ENCODE assay signal across 1 cellular context in the genomic region with DNA sequence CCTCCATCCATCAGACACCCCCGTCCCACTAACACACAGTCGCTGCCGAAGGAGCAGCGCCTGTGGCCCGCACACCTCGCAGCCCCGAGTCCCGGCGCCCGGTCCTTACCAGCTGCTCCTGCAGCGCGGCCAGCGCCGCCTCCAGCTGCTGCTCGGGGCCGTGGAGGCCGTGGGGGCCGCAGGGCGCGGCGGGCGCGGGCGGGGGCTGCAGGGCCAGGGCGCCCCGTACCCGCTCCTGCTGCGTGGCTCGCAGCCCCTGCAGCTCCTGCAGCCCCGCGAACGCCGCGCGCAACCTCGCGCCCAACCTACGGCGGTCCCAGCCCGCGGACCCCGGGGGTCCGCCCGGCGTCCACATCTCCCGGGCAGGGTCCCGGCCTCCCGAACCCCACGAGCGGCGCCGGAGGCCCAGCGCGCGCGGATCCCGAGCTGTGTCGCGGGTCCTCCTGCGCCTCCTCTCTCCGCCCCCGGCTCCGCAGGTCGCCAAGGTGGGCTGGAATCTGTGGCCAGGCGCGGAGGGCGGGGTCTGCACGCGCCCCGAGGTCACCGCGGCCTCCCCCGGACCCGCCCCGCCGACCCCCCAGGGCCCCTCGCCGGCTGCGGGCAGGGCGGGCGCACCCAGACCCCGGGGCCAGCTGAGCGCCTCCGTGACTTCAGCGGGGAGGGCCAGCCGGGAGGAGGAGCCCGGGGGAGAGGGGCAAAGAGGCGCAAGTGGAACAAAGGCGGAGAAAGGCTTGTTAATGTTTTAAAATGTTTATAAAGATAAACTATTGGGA.
TF ChIP-seq lines count a peak whose summit lies in the region.

A gene with protein sequence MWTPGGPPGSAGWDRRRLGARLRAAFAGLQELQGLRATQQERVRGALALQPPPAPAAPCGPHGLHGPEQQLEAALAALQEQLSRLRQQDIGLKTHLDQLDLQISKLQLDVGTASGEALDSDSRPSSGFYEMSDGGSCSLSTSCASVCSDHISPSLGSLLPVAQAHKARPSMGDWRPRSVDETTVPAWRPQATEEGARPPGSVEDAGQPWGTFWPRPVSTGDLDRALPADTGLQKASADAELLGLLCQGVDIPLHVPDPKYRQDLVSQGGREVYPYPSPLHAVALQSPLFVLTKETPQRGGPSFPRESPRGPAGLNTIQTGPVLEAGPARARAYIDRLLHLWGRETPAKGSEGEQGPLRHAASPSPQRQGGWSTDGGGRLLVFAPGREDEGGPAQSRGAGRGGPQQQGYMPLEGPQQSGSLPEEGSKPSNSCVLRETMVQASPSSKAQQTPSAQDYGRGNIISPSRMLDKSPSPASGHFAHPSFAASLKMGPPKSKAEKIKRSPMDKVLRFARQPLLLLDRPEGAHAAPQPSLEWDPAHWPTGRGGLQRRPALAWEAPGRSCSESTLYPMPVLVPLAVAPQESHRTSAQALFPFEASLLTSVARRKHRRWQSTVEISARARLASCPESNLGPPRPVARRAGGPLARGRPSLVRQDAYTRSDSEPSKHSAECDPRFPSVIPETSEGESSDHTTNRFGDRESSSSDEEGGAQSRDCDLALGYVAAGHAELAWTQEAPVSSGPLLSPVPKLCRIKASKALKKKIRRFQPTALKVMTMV (minus strand): TSS at position 499 of the 773 bp plus-strand sequence. CDS start 144 bp downstream, at position 355.

TF ChIP-seq in liver, 16 proteins besides CTCF, POLR2A, EP300 and RAD21 (continued from another document):
- TF ChIP-seq, protein P1, sequence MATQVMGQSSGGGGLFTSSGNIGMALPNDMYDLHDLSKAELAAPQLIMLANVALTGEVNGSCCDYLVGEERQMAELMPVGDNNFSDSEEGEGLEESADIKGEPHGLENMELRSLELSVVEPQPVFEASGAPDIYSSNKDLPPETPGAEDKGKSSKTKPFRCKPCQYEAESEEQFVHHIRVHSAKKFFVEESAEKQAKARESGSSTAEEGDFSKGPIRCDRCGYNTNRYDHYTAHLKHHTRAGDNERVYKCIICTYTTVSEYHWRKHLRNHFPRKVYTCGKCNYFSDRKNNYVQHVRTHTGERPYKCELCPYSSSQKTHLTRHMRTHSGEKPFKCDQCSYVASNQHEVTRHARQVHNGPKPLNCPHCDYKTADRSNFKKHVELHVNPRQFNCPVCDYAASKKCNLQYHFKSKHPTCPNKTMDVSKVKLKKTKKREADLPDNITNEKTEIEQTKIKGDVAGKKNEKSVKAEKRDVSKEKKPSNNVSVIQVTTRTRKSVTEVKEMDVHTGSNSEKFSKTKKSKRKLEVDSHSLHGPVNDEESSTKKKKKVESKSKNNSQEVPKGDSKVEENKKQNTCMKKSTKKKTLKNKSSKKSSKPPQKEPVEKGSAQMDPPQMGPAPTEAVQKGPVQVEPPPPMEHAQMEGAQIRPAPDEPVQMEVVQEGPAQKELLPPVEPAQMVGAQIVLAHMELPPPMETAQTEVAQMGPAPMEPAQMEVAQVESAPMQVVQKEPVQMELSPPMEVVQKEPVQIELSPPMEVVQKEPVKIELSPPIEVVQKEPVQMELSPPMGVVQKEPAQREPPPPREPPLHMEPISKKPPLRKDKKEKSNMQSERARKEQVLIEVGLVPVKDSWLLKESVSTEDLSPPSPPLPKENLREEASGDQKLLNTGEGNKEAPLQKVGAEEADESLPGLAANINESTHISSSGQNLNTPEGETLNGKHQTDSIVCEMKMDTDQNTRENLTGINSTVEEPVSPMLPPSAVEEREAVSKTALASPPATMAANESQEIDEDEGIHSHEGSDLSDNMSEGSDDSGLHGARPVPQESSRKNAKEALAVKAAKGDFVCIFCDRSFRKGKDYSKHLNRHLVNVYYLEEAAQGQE (IDR thresholded peaks at IDR 0.05): no peak
TF ChIP-seq in liver: peak in this region for 0.
